Comparison of ENCODE assay signal across 9 cellular contexts in the genomic region with DNA sequence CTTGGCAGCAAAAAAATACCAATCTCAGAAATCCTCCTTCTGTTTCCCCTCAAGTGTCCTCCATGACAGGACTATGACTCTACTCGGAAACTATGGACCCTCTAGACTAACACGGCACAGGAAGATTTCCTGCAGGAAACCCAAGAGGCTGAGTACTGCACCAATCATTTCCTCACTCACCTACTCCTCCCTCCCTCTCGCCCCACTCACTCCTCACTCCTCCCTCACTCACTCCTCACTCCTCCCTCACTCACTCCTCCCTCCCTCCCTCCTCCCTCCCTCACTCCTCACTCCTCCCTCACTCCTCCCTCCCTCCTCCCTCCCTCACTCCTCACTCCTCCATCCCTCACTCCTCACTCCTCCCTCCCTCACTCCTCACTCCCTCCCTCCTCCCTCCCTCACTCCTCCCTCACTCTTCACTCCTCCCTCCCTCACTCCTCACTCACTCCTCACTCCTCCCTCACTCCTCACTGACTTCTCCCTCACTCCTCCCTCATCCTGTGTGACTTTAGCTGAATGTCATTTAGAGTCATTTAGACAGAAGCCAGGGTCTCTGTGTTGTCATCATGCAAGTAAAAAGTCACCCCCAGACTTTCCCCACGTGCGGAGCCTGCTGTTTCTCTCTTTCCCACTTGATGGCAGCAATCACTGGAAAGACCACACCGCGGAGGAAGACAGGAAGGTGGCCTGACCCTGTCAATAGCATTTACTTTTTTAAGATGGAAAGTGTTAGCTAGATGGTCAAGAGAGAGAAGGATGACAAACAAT.
DNase-seq lines count a peak whose midpoint lies in the region; ATAC-seq, FAIRE-seq and TF ChIP-seq lines count a peak whose summit lies in the region.
"Had no signal": no experiment of that assay in that cellular context is flagged by ENCODE, and none has a peak within 500 bp of the region (broad histone marks: within the 10 kb centered on the region; RNA-seq: fewer than 3 reads in every experiment).

No MANE protein-coding gene starts in this region.

- BruUV-seq in HCT116 (replicated peaks; lab: Mats Ljungman, UMichigan) (no TSS peak), K562 (replicated peaks; lab: Mats Ljungman, UMichigan) (no TSS peak)

- DNase-seq in HCT116 (ENCODE audit: low read depth, low spot score): peak; percentile 13
- DNase-seq in K562 (ENCODE audit: extremely low read depth in 1 of 4, low spot score in 3 of 4): peak in 2 of 4 experiments; percentile 23 to 37
- no peak for DNase-seq in right lobe of liver
- DNase-seq in activated gamma-delta T cell (lab: John Stamatoyannopoulos, UW): no peak
- DNase-seq in activated CD4-positive, alpha-beta T cell treated with anti-CD3 and anti-CD28 coated beads for 4 hours: no peak
- DNase-seq in NCI-H446 treated with DMSO at 0.1 percent for 48 hours (lab: John Stamatoyannopoulos, UW): no peak

- H3K4me2 ChIP-seq in HCT116 (ENCODE audit: low read length) (no peak overlapping the region), K562 (ENCODE audit: insufficient read depth, low read length) (no peak overlapping the region)

- ATAC-seq in HCT116: peak; percentile 80
- ATAC-seq in K562: peak; percentile 78
- peak in 2 of 4 donors; percentile 32 to 63 for ATAC-seq in right lobe of liver
- ATAC-seq in HG03159 (IDR thresholded peaks at IDR 0.05; ENCODE audit: unreplicated experiment): no peak

- intact Hi-C loops in HCT116 (cut with micrococcal nuclease) (loop anchor here (1.0 kb wide), 2 partner anchors 208 to 216 kb away; no protein-coding TSS in a partner anchor), K562 (cut with micrococcal nuclease) (loop anchor here (5.0 kb wide), 1 partner anchor 382 kb away; no protein-coding TSS in a partner anchor), right lobe of liver (cut with DNase I) (loop anchor here (5.0 to 10.0 kb wide), 2 partner anchors 215 to 217 kb away; no protein-coding TSS in a partner anchor)

- in situ Hi-C loops in K562 (cut with MboI): loop anchor here (25.0 kb wide), 1 partner anchor 1447 kb away; a partner anchor contains a TSS

- peaks cover 2% of the 10 kb centered on the region for H3K9me1 ChIP-seq in K562 (ENCODE audit: control insufficient read depth, insufficient read depth, low read length)

- peak; percentile 75 for FAIRE-seq in K562 (lab: Jason Lieb, UNC)
- FAIRE-seq: colon had no signal

- H3K36me3 ChIP-seq in HCT116 (ENCODE audit: control insufficient read depth in 1 of 2, insufficient read depth in 2 of 2, low read length in 2 of 2) (no peaks in the 10 kb centered on the region), K562 (ENCODE audit: control insufficient read depth, insufficient read depth, low read length) (no peaks in the 10 kb centered on the region), right lobe of liver (no peaks in the 10 kb centered on the region)

- H3K79me2 ChIP-seq in HCT116 (ENCODE audit: insufficient read depth, low read length): no peaks in the 10 kb centered on the region
- no peaks in the 10 kb centered on the region for H3K79me2 ChIP-seq in K562 (ENCODE audit: control insufficient read depth, insufficient read depth, low read length)

- RAD21 ChIA-PET in HCT116 (lab: Charles Lee; ENCODE audit: low non-redundant PET in 1 of 2, low total read pairs in 2 of 2, uncharacterized antibody in 2 of 2, unreplicated experiment in 2 of 2): no interaction called here

- H3K9ac ChIP-seq in HCT116 (ENCODE audit: low read length) (no peak overlapping the region), K562 (ENCODE audit: insufficient read depth in 1 of 2, low read depth in 2 of 2, low read length in 2 of 2) (no peak overlapping the region)

- H3K9me2 ChIP-seq in HCT116 (ENCODE audit: insufficient read depth): no peaks in the 10 kb centered on the region

- POLR2A ChIA-PET in HCT116 (lab: Charles Lee): no interaction called here
- POLR2A ChIA-PET in K562 (lab: Yijun Ruan, JAX): no interaction called here

- WGBS in K562 (ENCODE audit: insufficient coverage, low coverage, missing lambda C conversion rate): 2% methylated on average over 6 of the region's 7 CpGs
- WGBS in right lobe of liver (ENCODE audit: insufficient coverage, low coverage, low lambda C conversion rate, missing lambda C conversion rate): 7% methylated on average over 7 of the region's 7 CpGs

- no peak for TF ChIP-seq EP300 in K562 (IDR thresholded peaks at IDR 0.05; ENCODE audit: low read length)

- no peaks in the 10 kb centered on the region for H3K27me3 ChIP-seq in HCT116 (ENCODE audit: insufficient read depth, low read length)
- 0 out of 5 replicates have a peak, but pooled peaks cover 0 to 8% of the 10 kb centered on the region in 2 experiments for H3K27me3 ChIP-seq in K562 (ENCODE audit: control insufficient read depth in 2 of 2, insufficient read depth in 2 of 2, low read length in 2 of 2)
- no peaks in the 10 kb centered on the region for H3K27me3 ChIP-seq in right lobe of liver

- no peaks in the 10 kb centered on the region for H3K9me3 ChIP-seq in HCT116 (ENCODE audit: control insufficient read depth in 1 of 2, insufficient read depth in 1 of 2, low read depth in 1 of 2, low read length in 2 of 2)
- no peaks in the 10 kb centered on the region for H3K9me3 ChIP-seq in K562 (replicated peaks; ENCODE audit: control insufficient read depth, insufficient read depth, low read depth, low read length)
- no peaks in the 10 kb centered on the region for H3K9me3 ChIP-seq in right lobe of liver

- no peak overlapping the region for H2AFZ ChIP-seq in HCT116 (ENCODE audit: low read depth, low read length, poor library complexity, severe bottlenecking)
- no peak overlapping the region for H2AFZ ChIP-seq in K562 (ENCODE audit: low read depth, low read length)

- TF ChIP-seq CTCF in C4-2B (conservative IDR thresholded peaks at IDR 0.05): peak; percentile 75
- peak; percentile 57 to 58 (median 58); a peak in 5 of 6 replicates for TF ChIP-seq CTCF in HCT116 (IDR thresholded peaks at IDR 0.05 in 2 of 3, conservative IDR thresholded peaks at IDR 0.05 in 1 of 3; ENCODE audit: borderline replicate concordance in 1 of 3, insufficient read depth in 1 of 3, low read depth in 2 of 3, low read length in 2 of 3)
- TF ChIP-seq CTCF in K562 (IDR thresholded peaks at IDR 0.05 in 2 of 3, conservative IDR thresholded peaks at IDR 0.05 in 1 of 3; ENCODE audit: insufficient read depth in 2 of 3, low read depth in 1 of 3, low read length in 3 of 3): peak; percentile 47 to 57 (median 54); a peak in 5 of 6 replicates
- peak in 3 of 4 donors; percentile 29 to 56 (median 39) for TF ChIP-seq CTCF in right lobe of liver (IDR thresholded peaks at IDR 0.05)

- H3K27ac ChIP-seq in C4-2B: no peak overlapping the region
- no peak overlapping the region for H3K27ac ChIP-seq in HCT116 (ENCODE audit: low read depth, low read length)
- no peak overlapping the region for H3K27ac ChIP-seq in K562 (ENCODE audit: extremely low read depth, low read depth, low read length)
- H3K27ac ChIP-seq in right lobe of liver: no peak overlapping the region

- no peaks in the 10 kb centered on the region for H3K4me1 ChIP-seq in HCT116 (ENCODE audit: control insufficient read depth in 1 of 2, insufficient read depth in 2 of 2, low read length in 2 of 2)
- no peaks in the 10 kb centered on the region for H3K4me1 ChIP-seq in K562 (replicated peaks in 1 of 2; ENCODE audit: control insufficient read depth in 2 of 2, insufficient read depth in 2 of 2, low read length in 2 of 2)
- H3K4me1 ChIP-seq in right lobe of liver: no peaks in the 10 kb centered on the region

- H4K20me1 ChIP-seq in HCT116 (ENCODE audit: insufficient read depth) (no peaks in the 10 kb centered on the region), K562 (replicated peaks; ENCODE audit: control insufficient read depth, insufficient read depth, low read length) (no peaks in the 10 kb centered on the region)

- H3K4me3 ChIP-seq in HCT116 (replicated peaks in 1 of 2; ENCODE audit: low read depth in 1 of 2, low read length in 2 of 2) (no peak overlapping the region), K562 (no peak overlapping the region), right lobe of liver (no peak overlapping the region)

- TF ChIP-seq POLR2A in HCT116 (IDR thresholded peaks at IDR 0.05; ENCODE audit: borderline replicate concordance, extremely low read depth, insufficient read depth, insufficient read length) (no peak), K562 (conservative IDR thresholded peaks at IDR 0.05) (no peak), right lobe of liver (IDR thresholded peaks at IDR 0.05) (no peak)

- TF ChIP-seq RAD21 in HCT116 (IDR thresholded peaks at IDR 0.05; ENCODE audit: low read depth) (peak; percentile 68), K562 (CRISPR knock-in tag; conservative IDR thresholded peaks at IDR 0.05 in 1 of 2, IDR thresholded peaks at IDR 0.05 in 1 of 2) (peak in 1 of 2 experiments; percentile 45; a peak in 2 of 4 replicates)

- CTCF ChIA-PET in HCT116 (lab: Charles Lee) (interaction anchor here (1.5 to 2.4 kb wide), 3 partner anchors 143 to 216 kb away, joined by 4 to 24 read pairs (median 15); no protein-coding TSS in a partner anchor), K562 (lab: Yijun Ruan, JAX; ENCODE audit: low intra/inter-chr PET ratio) (interaction anchor here (1.2 kb wide), 1 partner anchor 213 kb away, joined by 3 read pairs; no protein-coding TSS in a partner anchor)

TF ChIP-seq in HCT116, 20 proteins besides CTCF, POLR2A, EP300 and RAD21 (continues in another document):
- TF ChIP-seq TCF7L2 (IDR thresholded peaks at IDR 0.05; ENCODE audit: borderline replicate concordance, extremely low read depth, insufficient read depth, insufficient read length) (no peak), ZFX (IDR thresholded peaks at IDR 0.05) (no peak), EGR1 (IDR thresholded peaks at IDR 0.05; ENCODE audit: low read depth) (no peak), FOSL1 (IDR thresholded peaks at IDR 0.05; ENCODE audit: low read depth) (no peak), POLR2AphosphoS5 (IDR thresholded peaks at IDR 0.05; ENCODE audit: low read depth, low read length) (no peak)

TF ChIP-seq in K562, 482 proteins besides CTCF, POLR2A, EP300 and RAD21:
- TF ChIP-seq ZNF263 (CRISPR knock-in tag; IDR thresholded peaks at IDR 0.05; ENCODE audit: borderline replicate concordance) (peak; percentile 92), BRF1 (IDR thresholded peaks at IDR 0.05; ENCODE audit: borderline replicate concordance, extremely low read depth, insufficient read length) (no peak), PCBP2 (IDR thresholded peaks at IDR 0.05; ENCODE audit: low read depth, low read length, poor library complexity, severe bottlenecking) (peak; percentile 87), SIX5 (IDR thresholded peaks at IDR 0.05; ENCODE audit: borderline replicate concordance in 1 of 2, insufficient read depth in 1 of 2, low read depth in 1 of 2, low read length in 2 of 2) (no peak)
TF ChIP-seq in K562: peak in this region for 2.
